Comparison of ENCODE assay signal across 1 cellular context in the genomic region with DNA sequence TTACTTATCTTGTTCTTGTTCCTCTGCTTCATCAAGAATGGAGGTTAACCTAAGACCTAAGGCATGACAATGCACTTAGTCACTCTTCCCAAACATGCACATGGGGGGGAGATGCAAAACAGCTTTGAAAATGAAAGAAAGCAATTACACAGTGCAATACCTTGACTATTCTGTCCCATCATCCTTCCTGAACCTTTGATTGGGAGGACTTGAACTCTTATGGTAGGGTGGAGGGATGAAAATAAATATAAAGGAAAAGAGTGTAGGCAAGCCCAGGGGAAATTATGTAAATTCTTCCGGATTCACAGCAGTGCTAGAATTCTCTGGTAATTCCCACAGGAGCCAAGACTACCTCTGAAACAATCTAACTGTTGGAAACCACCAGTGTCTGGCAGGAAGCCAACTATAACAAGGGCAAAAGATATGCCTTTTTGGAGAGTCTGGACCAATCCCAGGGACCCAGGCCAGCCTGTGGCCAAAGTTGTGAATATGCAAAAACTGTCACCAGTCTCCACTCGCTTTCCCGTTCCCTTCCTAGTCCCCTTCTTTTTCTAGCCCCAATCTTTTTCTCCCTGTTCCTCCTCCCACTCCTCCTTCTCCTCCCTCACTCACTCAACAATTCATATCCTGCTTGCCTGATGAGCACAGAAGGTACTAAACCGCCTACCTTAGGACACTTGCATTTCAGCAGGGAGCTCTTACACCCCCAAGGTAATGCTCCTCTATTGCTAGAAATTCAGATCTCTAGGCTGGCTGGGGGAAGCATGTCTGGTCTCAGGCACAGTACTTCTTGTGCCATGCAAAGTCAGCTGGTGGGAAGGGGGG.
A peak's percentile ranks its signal among the peaks of the same experiment; 100 is the strongest.
TF ChIP-seq lines count a peak whose summit lies in the region.

No MANE protein-coding gene starts in this region.

TF ChIP-seq in HEK293, 187 proteins besides CTCF, POLR2A, EP300 and RAD21 (continues in another document):
- TF ChIP-seq, protein P1, sequence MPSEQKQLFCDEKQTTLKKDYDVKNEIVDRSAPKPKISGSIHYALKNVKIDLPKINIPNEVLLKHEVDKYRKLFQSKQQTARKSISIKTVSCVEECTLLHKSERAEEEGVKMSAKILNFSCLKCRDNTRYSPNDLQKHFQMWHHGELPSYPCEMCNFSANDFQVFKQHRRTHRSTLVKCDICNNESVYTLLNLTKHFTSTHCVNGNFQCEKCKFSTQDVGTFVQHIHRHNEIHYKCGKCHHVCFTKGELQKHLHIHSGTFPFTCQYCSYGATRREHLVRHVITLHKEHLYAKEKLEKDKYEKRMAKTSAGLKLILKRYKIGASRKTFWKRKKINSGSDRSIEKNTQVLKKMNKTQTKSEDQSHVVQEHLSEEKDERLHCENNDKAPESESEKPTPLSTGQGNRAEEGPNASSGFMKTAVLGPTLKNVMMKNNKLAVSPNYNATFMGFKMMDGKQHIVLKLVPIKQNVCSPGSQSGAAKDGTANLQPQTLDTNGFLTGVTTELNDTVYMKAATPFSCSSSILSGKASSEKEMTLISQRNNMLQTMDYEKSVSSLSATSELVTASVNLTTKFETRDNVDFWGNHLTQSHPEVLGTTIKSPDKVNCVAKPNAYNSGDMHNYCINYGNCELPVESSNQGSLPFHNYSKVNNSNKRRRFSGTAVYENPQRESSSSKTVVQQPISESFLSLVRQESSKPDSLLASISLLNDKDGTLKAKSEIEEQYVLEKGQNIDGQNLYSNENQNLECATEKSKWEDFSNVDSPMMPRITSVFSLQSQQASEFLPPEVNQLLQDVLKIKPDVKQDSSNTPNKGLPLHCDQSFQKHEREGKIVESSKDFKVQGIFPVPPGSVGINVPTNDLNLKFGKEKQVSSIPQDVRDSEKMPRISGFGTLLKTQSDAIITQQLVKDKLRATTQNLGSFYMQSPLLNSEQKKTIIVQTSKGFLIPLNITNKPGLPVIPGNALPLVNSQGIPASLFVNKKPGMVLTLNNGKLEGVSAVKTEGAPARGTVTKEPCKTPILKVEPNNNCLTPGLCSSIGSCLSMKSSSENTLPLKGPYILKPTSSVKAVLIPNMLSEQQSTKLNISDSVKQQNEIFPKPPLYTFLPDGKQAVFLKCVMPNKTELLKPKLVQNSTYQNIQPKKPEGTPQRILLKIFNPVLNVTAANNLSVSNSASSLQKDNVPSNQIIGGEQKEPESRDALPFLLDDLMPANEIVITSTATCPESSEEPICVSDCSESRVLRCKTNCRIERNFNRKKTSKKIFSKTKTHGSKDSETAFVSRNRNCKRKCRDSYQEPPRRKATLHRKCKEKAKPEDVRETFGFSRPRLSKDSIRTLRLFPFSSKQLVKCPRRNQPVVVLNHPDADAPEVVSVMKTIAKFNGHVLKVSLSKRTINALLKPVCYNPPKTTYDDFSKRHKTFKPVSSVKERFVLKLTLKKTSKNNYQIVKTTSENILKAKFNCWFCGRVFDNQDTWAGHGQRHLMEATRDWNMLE (tag by site-specific recombination; conservative IDR thresholded peaks at IDR 0.05; ENCODE audit: low read depth) = 0 out of 2 replicates have a peak, but pooled peaks have one; percentile 26
- TF ChIP-seq, protein P2, sequence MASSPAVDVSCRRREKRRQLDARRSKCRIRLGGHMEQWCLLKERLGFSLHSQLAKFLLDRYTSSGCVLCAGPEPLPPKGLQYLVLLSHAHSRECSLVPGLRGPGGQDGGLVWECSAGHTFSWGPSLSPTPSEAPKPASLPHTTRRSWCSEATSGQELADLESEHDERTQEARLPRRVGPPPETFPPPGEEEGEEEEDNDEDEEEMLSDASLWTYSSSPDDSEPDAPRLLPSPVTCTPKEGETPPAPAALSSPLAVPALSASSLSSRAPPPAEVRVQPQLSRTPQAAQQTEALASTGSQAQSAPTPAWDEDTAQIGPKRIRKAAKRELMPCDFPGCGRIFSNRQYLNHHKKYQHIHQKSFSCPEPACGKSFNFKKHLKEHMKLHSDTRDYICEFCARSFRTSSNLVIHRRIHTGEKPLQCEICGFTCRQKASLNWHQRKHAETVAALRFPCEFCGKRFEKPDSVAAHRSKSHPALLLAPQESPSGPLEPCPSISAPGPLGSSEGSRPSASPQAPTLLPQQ (tag by site-specific recombination; IDR thresholded peaks at IDR 0.05) = no peak; the same call in 1 of the 2 replicates
- TF ChIP-seq ZNF76 (tag by site-specific recombination; IDR thresholded peaks at IDR 0.05; ENCODE audit: borderline replicate concordance, low read depth) (0 out of 2 replicates have a peak, but pooled peaks have one; percentile 27), ZNF169 (tag by site-specific recombination; IDR thresholded peaks at IDR 0.05) (no peak), ZNF596 (tag by site-specific recombination; IDR thresholded peaks at IDR 0.05) (no peak), ZNF140 (tag by site-specific recombination; IDR thresholded peaks at IDR 0.05) (no peak), FEZF1 (tag by site-specific recombination; IDR thresholded peaks at IDR 0.05) (peak; percentile 69), ZNF335 (tag by site-specific recombination; conservative IDR thresholded peaks at IDR 0.05) (peak; percentile 39), ZNF707 (tag by site-specific recombination; IDR thresholded peaks at IDR 0.05) (no peak), YY1 (tag by site-specific recombination; IDR thresholded peaks at IDR 0.05) (no peak), KLF16 (tag by site-specific recombination; IDR thresholded peaks at IDR 0.05) (no peak), ZNF473 (tag by site-specific recombination; IDR thresholded peaks at IDR 0.05) (no peak), GLIS2 (tag by site-specific recombination; IDR thresholded peaks at IDR 0.05) (no peak), ZNF600 (tag by site-specific recombination; IDR thresholded peaks at IDR 0.05) (peak; percentile 77), ZNF132 (tag by site-specific recombination; IDR thresholded peaks at IDR 0.05; ENCODE audit: borderline replicate concordance) (no peak), ZNF274 (IDR thresholded peaks at IDR 0.05; ENCODE audit: low read length) (no peak), ZNF274 (tag by site-specific recombination; IDR thresholded peaks at IDR 0.05; ENCODE audit: borderline replicate concordance) (no peak), ZNF350 (tag by site-specific recombination; IDR thresholded peaks at IDR 0.05) (no peak), ZNF785 (tag by site-specific recombination; IDR thresholded peaks at IDR 0.05) (no peak), ZNF24 (tag by site-specific recombination; IDR thresholded peaks at IDR 0.05) (0 out of 2 replicates have a peak, but pooled peaks have one; percentile 34), ZNF664 (tag by site-specific recombination; IDR thresholded peaks at IDR 0.05) (no peak), TRIM28 (IDR thresholded peaks at IDR 0.05; ENCODE audit: borderline replicate concordance, low read length) (no peak), SCRT1 (tag by site-specific recombination; IDR thresholded peaks at IDR 0.05; ENCODE audit: borderline replicate concordance) (no peak), ZNF366 (tag by site-specific recombination; conservative IDR thresholded peaks at IDR 0.05) (peak; percentile 65), ZNF404 (tag by site-specific recombination; IDR thresholded peaks at IDR 0.05) (no peak), ZNF426 (tag by site-specific recombination; IDR thresholded peaks at IDR 0.05) (no peak), SP7 (tag by site-specific recombination; IDR thresholded peaks at IDR 0.05) (peak; percentile 49; the same call in 1 of the 2 replicates), ZFP69B (tag by site-specific recombination; IDR thresholded peaks at IDR 0.05) (no peak), ZNF791 (tag by site-specific recombination; IDR thresholded peaks at IDR 0.05) (no peak), ZNF202 (tag by site-specific recombination; IDR thresholded peaks at IDR 0.05; ENCODE audit: borderline replicate concordance) (no peak), ZNF624 (tag by site-specific recombination; IDR thresholded peaks at IDR 0.05) (no peak)
- TF ChIP-seq, protein P3, sequence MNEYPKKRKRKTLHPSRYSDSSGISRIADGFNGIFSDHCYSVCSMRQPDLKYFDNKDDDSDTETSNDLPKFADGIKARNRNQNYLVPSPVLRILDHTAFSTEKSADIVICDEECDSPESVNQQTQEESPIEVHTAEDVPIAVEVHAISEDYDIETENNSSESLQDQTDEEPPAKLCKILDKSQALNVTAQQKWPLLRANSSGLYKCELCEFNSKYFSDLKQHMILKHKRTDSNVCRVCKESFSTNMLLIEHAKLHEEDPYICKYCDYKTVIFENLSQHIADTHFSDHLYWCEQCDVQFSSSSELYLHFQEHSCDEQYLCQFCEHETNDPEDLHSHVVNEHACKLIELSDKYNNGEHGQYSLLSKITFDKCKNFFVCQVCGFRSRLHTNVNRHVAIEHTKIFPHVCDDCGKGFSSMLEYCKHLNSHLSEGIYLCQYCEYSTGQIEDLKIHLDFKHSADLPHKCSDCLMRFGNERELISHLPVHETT (tag by site-specific recombination; IDR thresholded peaks at IDR 0.05) = no peak
- TF ChIP-seq, protein P4, sequence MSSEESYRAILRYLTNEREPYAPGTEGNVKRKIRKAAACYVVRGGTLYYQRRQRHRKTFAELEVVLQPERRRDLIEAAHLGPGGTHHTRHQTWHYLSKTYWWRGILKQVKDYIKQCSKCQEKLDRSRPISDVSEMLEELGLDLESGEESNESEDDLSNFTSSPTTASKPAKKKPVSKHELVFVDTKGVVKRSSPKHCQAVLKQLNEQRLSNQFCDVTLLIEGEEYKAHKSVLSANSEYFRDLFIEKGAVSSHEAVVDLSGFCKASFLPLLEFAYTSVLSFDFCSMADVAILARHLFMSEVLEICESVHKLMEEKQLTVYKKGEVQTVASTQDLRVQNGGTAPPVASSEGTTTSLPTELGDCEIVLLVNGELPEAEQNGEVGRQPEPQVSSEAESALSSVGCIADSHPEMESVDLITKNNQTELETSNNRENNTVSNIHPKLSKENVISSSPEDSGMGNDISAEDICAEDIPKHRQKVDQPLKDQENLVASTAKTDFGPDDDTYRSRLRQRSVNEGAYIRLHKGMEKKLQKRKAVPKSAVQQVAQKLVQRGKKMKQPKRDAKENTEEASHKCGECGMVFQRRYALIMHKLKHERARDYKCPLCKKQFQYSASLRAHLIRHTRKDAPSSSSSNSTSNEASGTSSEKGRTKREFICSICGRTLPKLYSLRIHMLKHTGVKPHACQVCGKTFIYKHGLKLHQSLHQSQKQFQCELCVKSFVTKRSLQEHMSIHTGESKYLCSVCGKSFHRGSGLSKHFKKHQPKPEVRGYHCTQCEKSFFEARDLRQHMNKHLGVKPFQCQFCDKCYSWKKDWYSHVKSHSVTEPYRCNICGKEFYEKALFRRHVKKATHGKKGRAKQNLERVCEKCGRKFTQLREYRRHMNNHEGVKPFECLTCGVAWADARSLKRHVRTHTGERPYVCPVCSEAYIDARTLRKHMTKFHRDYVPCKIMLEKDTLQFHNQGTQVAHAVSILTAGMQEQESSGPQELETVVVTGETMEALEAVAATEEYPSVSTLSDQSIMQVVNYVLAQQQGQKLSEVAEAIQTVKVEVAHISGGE (tag by site-specific recombination; conservative IDR thresholded peaks at IDR 0.05; ENCODE audit: low read depth) = no peak
- TF ChIP-seq, protein P5, sequence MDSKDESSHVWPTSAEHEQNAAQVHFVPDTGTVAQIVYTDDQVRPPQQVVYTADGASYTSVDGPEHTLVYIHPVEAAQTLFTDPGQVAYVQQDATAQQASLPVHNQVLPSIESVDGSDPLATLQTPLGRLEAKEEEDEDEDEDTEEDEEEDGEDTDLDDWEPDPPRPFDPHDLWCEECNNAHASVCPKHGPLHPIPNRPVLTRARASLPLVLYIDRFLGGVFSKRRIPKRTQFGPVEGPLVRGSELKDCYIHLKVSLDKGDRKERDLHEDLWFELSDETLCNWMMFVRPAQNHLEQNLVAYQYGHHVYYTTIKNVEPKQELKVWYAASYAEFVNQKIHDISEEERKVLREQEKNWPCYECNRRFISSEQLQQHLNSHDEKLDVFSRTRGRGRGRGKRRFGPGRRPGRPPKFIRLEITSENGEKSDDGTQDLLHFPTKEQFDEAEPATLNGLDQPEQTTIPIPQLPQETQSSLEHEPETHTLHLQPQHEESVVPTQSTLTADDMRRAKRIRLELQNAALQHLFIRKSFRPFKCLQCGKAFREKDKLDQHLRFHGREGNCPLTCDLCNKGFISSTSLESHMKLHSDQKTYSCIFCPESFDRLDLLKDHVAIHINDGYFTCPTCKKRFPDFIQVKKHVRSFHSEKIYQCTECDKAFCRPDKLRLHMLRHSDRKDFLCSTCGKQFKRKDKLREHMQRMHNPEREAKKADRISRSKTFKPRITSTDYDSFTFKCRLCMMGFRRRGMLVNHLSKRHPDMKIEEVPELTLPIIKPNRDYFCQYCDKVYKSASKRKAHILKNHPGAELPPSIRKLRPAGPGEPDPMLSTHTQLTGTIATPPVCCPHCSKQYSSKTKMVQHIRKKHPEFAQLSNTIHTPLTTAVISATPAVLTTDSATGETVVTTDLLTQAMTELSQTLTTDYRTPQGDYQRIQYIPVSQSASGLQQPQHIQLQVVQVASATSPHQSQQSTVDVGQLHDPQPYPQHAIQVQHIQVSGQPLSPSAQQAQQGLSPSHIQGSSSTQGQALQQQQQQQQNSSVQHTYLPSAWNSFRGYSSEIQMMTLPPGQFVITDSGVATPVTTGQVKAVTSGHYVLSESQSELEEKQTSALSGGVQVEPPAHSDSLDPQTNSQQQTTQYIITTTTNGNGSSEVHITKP (tag by site-specific recombination; IDR thresholded peaks at IDR 0.05) = peak; percentile 71
- TF ChIP-seq, protein P6, sequence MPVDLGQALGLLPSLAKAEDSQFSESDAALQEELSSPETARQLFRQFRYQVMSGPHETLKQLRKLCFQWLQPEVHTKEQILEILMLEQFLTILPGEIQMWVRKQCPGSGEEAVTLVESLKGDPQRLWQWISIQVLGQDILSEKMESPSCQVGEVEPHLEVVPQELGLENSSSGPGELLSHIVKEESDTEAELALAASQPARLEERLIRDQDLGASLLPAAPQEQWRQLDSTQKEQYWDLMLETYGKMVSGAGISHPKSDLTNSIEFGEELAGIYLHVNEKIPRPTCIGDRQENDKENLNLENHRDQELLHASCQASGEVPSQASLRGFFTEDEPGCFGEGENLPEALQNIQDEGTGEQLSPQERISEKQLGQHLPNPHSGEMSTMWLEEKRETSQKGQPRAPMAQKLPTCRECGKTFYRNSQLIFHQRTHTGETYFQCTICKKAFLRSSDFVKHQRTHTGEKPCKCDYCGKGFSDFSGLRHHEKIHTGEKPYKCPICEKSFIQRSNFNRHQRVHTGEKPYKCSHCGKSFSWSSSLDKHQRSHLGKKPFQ (tag by site-specific recombination; IDR thresholded peaks at IDR 0.05) = no peak
- TF ChIP-seq, protein P7, sequence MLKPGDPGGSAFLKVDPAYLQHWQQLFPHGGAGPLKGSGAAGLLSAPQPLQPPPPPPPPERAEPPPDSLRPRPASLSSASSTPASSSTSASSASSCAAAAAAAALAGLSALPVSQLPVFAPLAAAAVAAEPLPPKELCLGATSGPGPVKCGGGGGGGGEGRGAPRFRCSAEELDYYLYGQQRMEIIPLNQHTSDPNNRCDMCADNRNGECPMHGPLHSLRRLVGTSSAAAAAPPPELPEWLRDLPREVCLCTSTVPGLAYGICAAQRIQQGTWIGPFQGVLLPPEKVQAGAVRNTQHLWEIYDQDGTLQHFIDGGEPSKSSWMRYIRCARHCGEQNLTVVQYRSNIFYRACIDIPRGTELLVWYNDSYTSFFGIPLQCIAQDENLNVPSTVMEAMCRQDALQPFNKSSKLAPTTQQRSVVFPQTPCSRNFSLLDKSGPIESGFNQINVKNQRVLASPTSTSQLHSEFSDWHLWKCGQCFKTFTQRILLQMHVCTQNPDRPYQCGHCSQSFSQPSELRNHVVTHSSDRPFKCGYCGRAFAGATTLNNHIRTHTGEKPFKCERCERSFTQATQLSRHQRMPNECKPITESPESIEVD (tag by site-specific recombination; IDR thresholded peaks at IDR 0.05) = peak; percentile 60
